Comparison of ENCODE assay signal across 9 cellular contexts in the genomic region with DNA sequence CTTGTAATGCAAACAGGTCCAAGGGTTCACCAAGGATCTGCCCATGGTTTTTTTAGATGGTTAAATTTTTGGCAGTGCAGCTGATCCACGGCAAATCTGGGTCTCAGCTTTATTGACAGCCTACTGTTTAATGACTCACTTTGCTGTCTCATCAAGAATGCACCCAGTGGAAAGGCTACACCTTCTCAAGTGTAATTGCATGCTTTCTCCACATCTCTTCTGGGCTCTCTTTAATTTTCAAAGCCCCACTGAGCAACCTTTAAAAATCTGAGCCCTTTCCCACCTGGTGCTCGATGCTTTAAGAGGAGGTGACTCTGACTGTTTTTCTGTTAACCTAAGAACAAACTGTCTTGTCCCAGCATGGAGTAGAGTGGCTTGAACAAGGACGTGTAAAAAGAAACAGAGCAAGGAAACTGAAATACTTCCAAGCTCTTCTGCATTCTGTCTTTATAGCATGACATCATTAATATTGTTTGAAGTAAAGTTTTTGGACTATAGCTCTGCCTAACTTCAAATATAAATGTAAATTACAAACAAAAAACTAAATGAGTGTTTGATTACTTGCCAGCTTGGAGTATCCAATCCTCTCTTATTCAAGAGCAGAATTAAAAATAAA.
A peak's percentile ranks its signal among the peaks of the same experiment; 100 is the strongest.
DNase-seq lines count a peak whose midpoint lies in the region; ATAC-seq, FAIRE-seq and TF ChIP-seq lines count a peak whose summit lies in the region.
"Had no signal": no experiment of that assay in that cellular context is flagged by ENCODE, and none has a peak within 500 bp of the region (broad histone marks: within the 10 kb centered on the region; RNA-seq: fewer than 3 reads in every experiment).

No MANE protein-coding gene starts in this region.

- WGBS in GM12878 (ENCODE audit: insufficient coverage, insufficient replicate concordance, low lambda C conversion rate, missing lambda C conversion rate), result 19% methylated on average over 3 of the region's 3 CpGs

- no peaks in the 10 kb centered on the region for H4K20me1 ChIP-seq in GM12878 (ENCODE audit: control insufficient read depth, insufficient read depth)

- H3K36me3 ChIP-seq in GM12878 (ENCODE audit: control insufficient read depth in 2 of 2, insufficient read depth in 2 of 2, low read length in 1 of 2), result no peaks in the 10 kb centered on the region

- TF ChIP-seq RAD21 in GM12878 (IDR thresholded peaks at IDR 0.05; ENCODE audit: insufficient read depth, low read depth, low read length), result no peak

- H3K4me3 Mint-ChIP-seq in nephron progenitor cell, result peak overlapping the region; percentile 28

- H2AFZ ChIP-seq in GM12878 (ENCODE audit: control insufficient read depth, low read depth, low read length), result no peak overlapping the region

- H3K4me2 ChIP-seq in GM12878 (ENCODE audit: control insufficient read depth, insufficient read depth), result no peak overlapping the region

- no TSS peak for BruUV-seq in GM12878 (replicated peaks; lab: Mats Ljungman, UMichigan)

- ATAC-seq in GM12878, result peak; percentile 45; the same call in 2 of the 3 replicates
- ATAC-seq in GM21390 (IDR thresholded peaks at IDR 0.05; ENCODE audit: unreplicated experiment), result no peak
- ATAC-seq in HG02973 (IDR thresholded peaks at IDR 0.05; ENCODE audit: unreplicated experiment), result no peak

- no peak overlapping the region for H3K27ac ChIP-seq in GM12878 (ENCODE audit: control insufficient read depth, insufficient read depth)

- POLR2A ChIA-PET in GM12878 (lab: Charles Lee), result interaction anchor here (0.9 kb wide), 1 partner anchor 16 kb away, joined by 4 read pairs; no protein-coding TSS in a partner anchor

- peaks cover 53% of the 10 kb centered on the region for H3K4me1 Mint-ChIP-seq in nephron progenitor cell

- no peak for TF ChIP-seq EP300 in GM12878 (IDR thresholded peaks at IDR 0.05; ENCODE audit: borderline replicate concordance in 1 of 2, control insufficient read depth in 1 of 2, low read depth in 2 of 2, low read length in 2 of 2)

- H3K9ac ChIP-seq in GM12878 (ENCODE audit: control insufficient read depth, insufficient read depth, low read length), result no peak overlapping the region

- H3K4me1 ChIP-seq in GM12878 (ENCODE audit: control insufficient read depth, insufficient read depth, low read length), result no peaks in the 10 kb centered on the region

- H3K4me3 ChIP-seq in GM12878, result no peak overlapping the region

- H3K36me3 Mint-ChIP-seq in nephron progenitor cell (ENCODE audit: low read depth), result peaks cover 4% of the 10 kb centered on the region

- no peaks in the 10 kb centered on the region for H3K27me3 Mint-ChIP-seq in nephron progenitor cell (ENCODE audit: low read depth, poor library complexity)

- SMC1A ChIA-PET in GM12878 (lab: Charles Lee; ENCODE audit: uncharacterized antibody, unreplicated experiment), result interaction anchor here (1.2 to 1.7 kb wide), 2 partner anchors 12 to 25 kb away, joined by 3 to 4 read pairs; no protein-coding TSS in a partner anchor

- intact Hi-C loops in GM12878 (cut with micrococcal nuclease; ENCODE audit: unreplicated experiment), result no loop called here

- H3K27me3 ChIP-seq in GM12878 (replicated peaks in 1 of 2; ENCODE audit: control insufficient read depth in 2 of 2, insufficient read depth in 2 of 2, low read length in 1 of 2), result no peaks in the 10 kb centered on the region

- TF ChIP-seq CTCF in GM12878 (IDR thresholded peaks at IDR 0.05 in 2 of 3, conservative IDR thresholded peaks at IDR 0.05 in 1 of 3; ENCODE audit: control insufficient read depth in 2 of 3, extremely low read depth in 1 of 3, insufficient read depth in 1 of 3, low read depth in 3 of 3, low read length in 3 of 3), result no peak
- TF ChIP-seq CTCF in nephron progenitor cell (IDR thresholded peaks at IDR 0.05), result no peak

- RAD21 ChIA-PET in GM12878 (lab: Charles Lee; ENCODE audit: unreplicated experiment), result no interaction called here

- in situ Hi-C loops in GM12878 (cut with MboI), result no loop called here

- CTCF ChIA-PET in GM12878 (lab: Yijun Ruan, JAX), result interaction anchor here (0.7 kb wide), 1 partner anchor 308 kb away, joined by 3 read pairs; no protein-coding TSS in a partner anchor

- peaks cover 8% of the 10 kb centered on the region for H3K9me3 Mint-ChIP-seq in nephron progenitor cell

- no peak for TF ChIP-seq POLR2A in GM12878 (IDR thresholded peaks at IDR 0.05; ENCODE audit: low read depth, low read length)
- no peak for TF ChIP-seq POLR2A in erythroblast (IDR thresholded peaks at IDR 0.05; ENCODE audit: low read length)

- FAIRE-seq in GM12878 (lab: Jason Lieb, UNC), result no peak

- DNase-seq in EH (ENCODE audit: low read depth) (peak; percentile 71), NCI-H1694 treated with DMSO at 0.1 percent for 48 hours (lab: John Stamatoyannopoulos, UW) (peak; percentile 53), GM12878 (ENCODE audit: low read depth, low spot score) (no peak), nephron progenitor cell (no peak), erythroblast (lab: John Stamatoyannopoulos, UW) (no peak), iPS-NIHi7 (ENCODE audit: extremely low spot score) (no peak)
- DNase-seq: KG1 had no signal

- H3K79me2 ChIP-seq in GM12878 (ENCODE audit: control insufficient read depth, insufficient read depth, low read length), result no peaks in the 10 kb centered on the region

- peak overlapping the region; percentile 96 for H3K27ac Mint-ChIP-seq in nephron progenitor cell

- no peaks in the 10 kb centered on the region for H3K9me3 ChIP-seq in GM12878 (replicated peaks; ENCODE audit: control insufficient read depth, insufficient read depth, low read length)

TF ChIP-seq in GM12878, 131 proteins besides CTCF, POLR2A, EP300 and RAD21:
- TF ChIP-seq SMC3 (IDR thresholded peaks at IDR 0.05; ENCODE audit: borderline replicate concordance, low read length), result no peak
- no peak for TF ChIP-seq MTA2 (IDR thresholded peaks at IDR 0.05; ENCODE audit: low read depth)
- TF ChIP-seq MTA3 (IDR thresholded peaks at IDR 0.05; ENCODE audit: borderline replicate concordance, low read length), result no peak
- no peak for TF ChIP-seq FOS (IDR thresholded peaks at IDR 0.05; ENCODE audit: borderline replicate concordance, extremely low read depth, insufficient read length)
- no peak for TF ChIP-seq ZBED1 (IDR thresholded peaks at IDR 0.05; ENCODE audit: borderline replicate concordance)
- no peak for TF ChIP-seq NBN (IDR thresholded peaks at IDR 0.05)
- no peak for TF ChIP-seq ZNF274 (IDR thresholded peaks at IDR 0.05; ENCODE audit: insufficient read depth, insufficient read length)
- TF ChIP-seq E4F1 (IDR thresholded peaks at IDR 0.05; ENCODE audit: borderline replicate concordance, partially characterized antibody), result no peak
- TF ChIP-seq RAD51 (IDR thresholded peaks at IDR 0.05), result no peak
- TF ChIP-seq ZBTB33 (IDR thresholded peaks at IDR 0.05), result no peak
- TF ChIP-seq MYC (IDR thresholded peaks at IDR 0.05; ENCODE audit: insufficient read depth, insufficient read length, insufficient replicate concordance, low read length, severe bottlenecking), result no peak
- no peak for TF ChIP-seq BCL11A (IDR thresholded peaks at IDR 0.05; ENCODE audit: low read depth, low read length)

Comparison
In these comparisons a context has a peak if more than half of its experiments do, and no peak if none do; other contexts are left out.
1. DNase-seq: peak in EH (single experiment) and NCI-H1694 treated with DMSO at 0.1 percent for 48 hours (single experiment); none in GM12878 (single experiment), nephron progenitor cell (single experiment), erythroblast (0 of 2) and iPS-NIHi7 (single experiment).